11 cellular contexts compared by ENCODE assay signal in genomic region chr2:232926448-232927040, GRCh38. TPM values are rescaled to one million over a fixed set of nuclear protein-coding genes. Genes with fewer than 3 reads are reported as not detected.
A peak's percentile ranks its signal among the peaks of the same experiment; 100 is the strongest.
DNase-seq lines count a peak whose midpoint lies in the region; ATAC-seq and TF ChIP-seq lines count a peak whose summit lies in the region.
"Had no signal": no experiment of that assay in that cellular context is flagged by ENCODE, and none has a peak within 500 bp of the region (broad histone marks: within the 10 kb centered on the region; RNA-seq: fewer than 3 reads in every experiment).

No MANE protein-coding gene starts in this region.

- H3K36me3 Mint-ChIP-seq in naive B cell, result peaks cover 0 to 7% of the 10 kb centered on the region in 2 donors

- no peak overlapping the region for H3K27ac Mint-ChIP-seq in naive B cell

- ATAC-seq in naive B cell (ENCODE audit: low read depth in 2 of 2) (no peak), esophagus mucosa (no peak)

- no peak overlapping the region for H3K27ac ChIP-seq in ACC112 (ENCODE audit: low read depth, low read length)
- no peak overlapping the region for H3K27ac ChIP-seq in HUES48 (ENCODE audit: low read depth, low read length)
- H3K27ac ChIP-seq: transverse colon had no signal

- no peak for TF ChIP-seq CTCF in astrocyte of the cerebellum (IDR thresholded peaks at IDR 0.05; ENCODE audit: low read depth, low read length, missing control alignments)

- H3K27me3 ChIP-seq in ACC112 (ENCODE audit: insufficient read depth, low read length), result peaks cover 56% of the 10 kb centered on the region
- peaks cover 71% of the 10 kb centered on the region for H3K27me3 ChIP-seq in HUES48 (ENCODE audit: control insufficient read depth, insufficient read depth, low read length)

- peaks cover 8 to 17% (median 9%) of the 10 kb centered on the region in 3 donors for H3K4me1 Mint-ChIP-seq in naive B cell

- H3K9me3 ChIP-seq in HUES48 (ENCODE audit: control insufficient read depth, insufficient read depth, low read length), result no peaks in the 10 kb centered on the region
- H3K9me3 ChIP-seq: transverse colon had no signal

- in situ Hi-C loops in astrocyte of the cerebellum (cut with HindIII; ENCODE audit: low sequenced_read_pairs), result loop anchor here (5.0 kb wide), 1 partner anchor 71 kb away; no protein-coding TSS in a partner anchor

- peak overlapping the region; percentile 39 to 91 (median 84) for H3K4me3 Mint-ChIP-seq in naive B cell

- peaks cover 47 to 82% (median 53%) of the 10 kb centered on the region in 3 donors for H3K27me3 Mint-ChIP-seq in naive B cell

- DNase-seq in astrocyte of the cerebellum (ENCODE audit: low read depth) (no peak), naive B cell (no peak), NCI-H1048 (lab: John Stamatoyannopoulos, UW) (no peak), SK-N-DZ (ENCODE audit: low spot score) (no peak)
- DNase-seq in activated CD4-positive, CD25-positive, alpha-beta regulatory T cell treated with anti-CD3 and anti-CD28 coated beads, Interleukin-2, amount 50 U/mL, for 72 hours, result no peak
- DNase-seq: activated gamma-delta T cell treated with Interleukin-2 at 50 U/mL for 16 hours, NCI-H2081 treated with DMSO at 0.1 percent for 48 hours, transverse colon had no signal

- peaks cover 0 to 8% (median 3%) of the 10 kb centered on the region in 7 donors for H3K9me3 Mint-ChIP-seq in naive B cell

- H3K4me1 ChIP-seq in ACC112 (ENCODE audit: control insufficient read depth, insufficient read depth, low read length, unreplicated experiment), result no peaks in the 10 kb centered on the region
- peaks cover 22% of the 10 kb centered on the region; the same call in 1 of the 2 replicates for H3K4me1 ChIP-seq in HUES48 (ENCODE audit: control insufficient read depth, insufficient read depth, low read length)

- peak overlapping the region; percentile 75 for H3K4me3 ChIP-seq in ACC112 (ENCODE audit: low read depth, low read length)
- H3K4me3 ChIP-seq in HUES48 (ENCODE audit: low read depth, low read length), result peak overlapping the region; percentile 45; the same call in 1 of the 2 replicates
- peak overlapping the region; percentile 29 for H3K4me3 ChIP-seq in astrocyte of the cerebellum (ENCODE audit: low read depth, low read length)

- H3K36me3 ChIP-seq in ACC112 (ENCODE audit: insufficient read depth, low read length) (no peaks in the 10 kb centered on the region), HUES48 (ENCODE audit: control insufficient read depth, insufficient read depth, low read length) (no peaks in the 10 kb centered on the region)
- H3K36me3 ChIP-seq: transverse colon had no signal

- no peaks in the 10 kb centered on the region for H3K79me2 ChIP-seq in ACC112 (ENCODE audit: control insufficient read depth, insufficient read depth, low read length, unreplicated experiment)

- H2AFZ ChIP-seq in ACC112 (ENCODE audit: low read length, unreplicated experiment), result no peak overlapping the region

- no peak overlapping the region for H3K9ac ChIP-seq in HUES48 (ENCODE audit: low read depth, low read length)

RNA-seq across cellular contexts. Expression of gene SNORC, which starts 56.5 kb away (rescaled TPM):
- under 1 TPM in 1 of 6 donors, not detected in 5; 0.12 TPM for polyA plus RNA-seq in naive B cell (ENCODE audit: low read depth in 6 of 6)
- polyA plus RNA-seq in SK-N-DZ (2014; cell fraction: cytosol; rRNA removed), result 0.02 and 0.09 TPM in 2 replicates
- polyA plus RNA-seq in SK-N-DZ (2014; cell fraction: nucleus; rRNA removed), result 1.9 and 2.5 TPM in 2 replicates
- total RNA-seq in esophagus mucosa, result 1.8 TPM
